Comparison of ENCODE assay signal across 18 cellular contexts in genomic region chr18:12315911-12316310, GRCh38. TPM values are rescaled to one million over a fixed set of nuclear protein-coding genes. Genes with fewer than 3 reads are reported as not detected.
DNase-seq lines count a peak whose midpoint lies in the region; ATAC-seq and TF ChIP-seq lines count a peak whose summit lies in the region.
"Had no signal": no experiment of that assay in that cellular context is flagged by ENCODE, and none has a peak within 500 bp of the region (broad histone marks: within the 10 kb centered on the region; RNA-seq: fewer than 3 reads in every experiment).

No MANE protein-coding gene starts in this region.

- H3K4me3 ChIP-seq in A673 (ENCODE audit: low read depth, low read length, poor library complexity, severe bottlenecking) (no peak overlapping the region), gastroesophageal sphincter (no peak overlapping the region)
- H3K4me3 ChIP-seq: right lobe of liver had no signal

- H3K36me3 Mint-ChIP-seq in WTC11: peaks cover 56% of the 10 kb centered on the region
- H3K36me3 Mint-ChIP-seq in osteocyte (ENCODE audit: unreplicated experiment): peaks cover 40% of the 10 kb centered on the region

- H3K4me1 ChIP-seq in A673 (ENCODE audit: insufficient read depth, low read length, poor library complexity, severe bottlenecking) (peaks cover 36% of the 10 kb centered on the region), gastroesophageal sphincter (peaks cover 16 to 85% (median 50%) of the 10 kb centered on the region in 3 donors)
- H3K4me1 ChIP-seq: right lobe of liver had no signal

- DNase-seq in A673 (ENCODE audit: low spot score): no peak
- DNase-seq in WTC11 (ENCODE audit: low spot score): no peak
- no peak for DNase-seq in osteocyte (ENCODE audit: extremely low spot score, unreplicated experiment)
- DNase-seq in G401 (ENCODE audit: low spot score): no peak
- DNase-seq in globus pallidus (ENCODE audit: low spot score): no peak
- DNase-seq: 8988T; activated CD4-positive, CD25-positive, alpha-beta regulatory T cell treated with anti-CD3 and anti-CD28 coated beads, Interleukin-2, amount 50 U/mL, for 72 hours; activated CD8-positive, alpha-beta memory T cell treated with anti-CD3 and anti-CD28 coated beads, Interleukin-2, amount 50 U/mL, for 4 hours; islet precursor cell; naive thymus-derived CD4-positive, alpha-beta T cell; NCI-H1092 treated with DMSO at 0.1 percent for 48 hours; right lobe of liver; SW 1271 had no signal

- 13 to 18% methylated on average over 3 to 5 of the region's 5 CpGs for WGBS in gastroesophageal sphincter (ENCODE audit: low coverage in 1 of 2), 2 donors

- no peak for ATAC-seq in WTC11
- peak; percentile 38 for ATAC-seq in gastroesophageal sphincter
- no peak for ATAC-seq in HG03521 (IDR thresholded peaks at IDR 0.05; ENCODE audit: unreplicated experiment)
- no peak for ATAC-seq in HG02571 (IDR thresholded peaks at IDR 0.05; ENCODE audit: unreplicated experiment)
- ATAC-seq: naive thymus-derived CD4-positive, alpha-beta T cell had no signal

- peak overlapping the region; percentile 49 for H3K27ac ChIP-seq in A673 (ENCODE audit: low read depth, low read length, poor library complexity, severe bottlenecking)
- H3K27ac ChIP-seq in gastroesophageal sphincter: peak overlapping the region; percentile 70 to 82 (median 74)
- H3K27ac ChIP-seq: right lobe of liver had no signal

- POLR2A ChIA-PET in A673 (lab: Charles Lee; ENCODE audit: low non-redundant PET): interaction anchor here (1.2 kb wide), 1 partner anchor 292 kb away, joined by 7 read pairs; no protein-coding TSS in a partner anchor
- POLR2A ChIA-PET in WTC11 (lab: Charles Lee): no interaction called here

- H3K27ac Mint-ChIP-seq in WTC11 (peak overlapping the region; percentile 9; the same call in 1 of the 2 replicates), osteocyte (ENCODE audit: unreplicated experiment) (peak overlapping the region; percentile 68)
- H3K27ac Mint-ChIP-seq: activated naive CD4-positive, alpha-beta T cell treated with anti-CD3 and anti-CD28 coated beads, Interleukin-2, amount 50 U/mL, for 24 hours; naive thymus-derived CD4-positive, alpha-beta T cell; stimulated activated naive CD8-positive, alpha-beta T cell treated with anti-CD3 and anti-CD28 coated beads, Interleukin-15, Interleukin-2, amounts not matched to agents 100 ng/mL and 50 ng/mL, for 24 hours had no signal

- intact Hi-C loops in A673 (cut with micrococcal nuclease; ENCODE audit: unreplicated experiment): no loop called here

- TF ChIP-seq CTCF in A673 (conservative IDR thresholded peaks at IDR 0.05; ENCODE audit: low read depth, low read length) (no peak), WTC11 (IDR thresholded peaks at IDR 0.05) (no peak), gastroesophageal sphincter (IDR thresholded peaks at IDR 0.05) (no peak), osteocyte (IDR thresholded peaks at IDR 0.05) (no peak)

- no peak for TF ChIP-seq EP300 in gastroesophageal sphincter (IDR thresholded peaks at IDR 0.05)

- H3K27me3 Mint-ChIP-seq in WTC11 (ENCODE audit: low read depth) (no peaks in the 10 kb centered on the region), osteocyte (ENCODE audit: unreplicated experiment) (no peaks in the 10 kb centered on the region)
- H3K27me3 Mint-ChIP-seq: activated naive CD4-positive, alpha-beta T cell treated with anti-CD3 and anti-CD28 coated beads, Interleukin-2, amount 50 U/mL, for 24 hours had no signal

- no peak overlapping the region for H3K4me3 Mint-ChIP-seq in WTC11
- H3K4me3 Mint-ChIP-seq in osteocyte (ENCODE audit: unreplicated experiment): no peak overlapping the region
- H3K4me3 Mint-ChIP-seq: activated naive CD4-positive, alpha-beta T cell treated with anti-CD3 and anti-CD28 coated beads, Interleukin-2, amount 50 U/mL, for 24 hours; naive thymus-derived CD4-positive, alpha-beta T cell; stimulated activated naive CD8-positive, alpha-beta T cell treated with anti-CD3 and anti-CD28 coated beads, Interleukin-15, Interleukin-2, amounts not matched to agents 100 ng/mL and 50 ng/mL, for 24 hours had no signal

- peaks cover 14% of the 10 kb centered on the region for H3K4me1 Mint-ChIP-seq in WTC11
- peaks cover 56% of the 10 kb centered on the region for H3K4me1 Mint-ChIP-seq in osteocyte (ENCODE audit: unreplicated experiment)
- H3K4me1 Mint-ChIP-seq: activated naive CD4-positive, alpha-beta T cell treated with anti-CD3 and anti-CD28 coated beads, Interleukin-2, amount 50 U/mL, for 24 hours; naive thymus-derived CD4-positive, alpha-beta T cell had no signal

- in situ Hi-C loops in G401 (cut with HindIII; ENCODE audit: low sequenced_read_pairs): no loop called here

- H3K9me3 Mint-ChIP-seq in WTC11: peaks cover 5% of the 10 kb centered on the region
- peaks cover 5% of the 10 kb centered on the region for H3K9me3 Mint-ChIP-seq in osteocyte (ENCODE audit: unreplicated experiment)

- no TSS peak for BruUV-seq in A673 (replicated peaks; lab: Mats Ljungman, UMichigan)

- no peaks in the 10 kb centered on the region for H3K27me3 ChIP-seq in A673 (replicated peaks; ENCODE audit: insufficient read depth, low read depth, low read length, poor library complexity)
- no peaks in the 10 kb centered on the region for H3K27me3 ChIP-seq in gastroesophageal sphincter
- H3K27me3 ChIP-seq: right lobe of liver had no signal

- CTCF ChIA-PET in A673 (lab: Charles Lee): interaction anchor here (0.6 kb wide), 3 partner anchors 12 to 61 kb away, joined by 3 read pairs; partner anchors contain the start of gene AFG3L2
- CTCF ChIA-PET in WTC11 (lab: Charles Lee): interaction anchor here (1.2 to 3.4 kb wide), 3 partner anchors 12 to 44 kb away, joined by 3 to 32 read pairs (median 5); no protein-coding TSS in a partner anchor

- TF ChIP-seq POLR2A in gastroesophageal sphincter (IDR thresholded peaks at IDR 0.05): no peak

- H3K36me3 ChIP-seq in A673 (ENCODE audit: insufficient read depth, low read length, poor library complexity, severe bottlenecking) (peaks cover 73% of the 10 kb centered on the region), gastroesophageal sphincter (peaks cover 0 to 51% of the 10 kb centered on the region in 2 donors)
- H3K36me3 ChIP-seq: right lobe of liver had no signal

- H3K9me3 ChIP-seq in A673 (ENCODE audit: low read depth, low read length, poor library complexity, severe bottlenecking): peaks cover 16% of the 10 kb centered on the region
- peaks cover 0 to 8% (median 0%) of the 10 kb centered on the region in 3 donors for H3K9me3 ChIP-seq in gastroesophageal sphincter
- H3K9me3 ChIP-seq: right lobe of liver had no signal

TF ChIP-seq in WTC11, 78 proteins besides CTCF, POLR2A, EP300 and RAD21 (continues in another document):
- TF ChIP-seq CREB1 (CRISPR knock-in tag; IDR thresholded peaks at IDR 0.05): no peak
- no peak for TF ChIP-seq ETV6 (CRISPR knock-in tag; IDR thresholded peaks at IDR 0.05)
- TF ChIP-seq ATF3 (CRISPR knock-in tag; conservative IDR thresholded peaks at IDR 0.05): no peak
- TF ChIP-seq E2F5 (CRISPR knock-in tag; IDR thresholded peaks at IDR 0.05): no peak
- TF ChIP-seq FOXP4 (CRISPR knock-in tag; IDR thresholded peaks at IDR 0.05): no peak
- no peak for TF ChIP-seq CREM (CRISPR knock-in tag; IDR thresholded peaks at IDR 0.05)
- TF ChIP-seq ZNF232 (CRISPR knock-in tag; IDR thresholded peaks at IDR 0.05): no peak
- no peak for TF ChIP-seq NFE2L1 (CRISPR knock-in tag; IDR thresholded peaks at IDR 0.05)
- no peak for TF ChIP-seq RORB (CRISPR knock-in tag; IDR thresholded peaks at IDR 0.05)
- TF ChIP-seq SP1 (CRISPR knock-in tag; conservative IDR thresholded peaks at IDR 0.05): no peak

RNA-seq across cellular contexts. Expression of gene TUBB6, which starts 7.9 kb away (rescaled TPM):
- 182 and 197 TPM in 2 replicates for total RNA-seq in A673 (2021)
- 137 to 240 TPM (median 149 TPM) in 3 replicates for total RNA-seq in WTC11 (2021)
- 100 to 1,000 TPM; 398 to 983 (median 654) TPM for total RNA-seq in gastroesophageal sphincter
- 116 and 118 TPM in 2 replicates for total RNA-seq in osteocyte
- 734 and 738 TPM in 2 replicates for total RNA-seq in G401 (2014; rRNA removed; shearing (Covaris generic))
